In the genomic region with DNA sequence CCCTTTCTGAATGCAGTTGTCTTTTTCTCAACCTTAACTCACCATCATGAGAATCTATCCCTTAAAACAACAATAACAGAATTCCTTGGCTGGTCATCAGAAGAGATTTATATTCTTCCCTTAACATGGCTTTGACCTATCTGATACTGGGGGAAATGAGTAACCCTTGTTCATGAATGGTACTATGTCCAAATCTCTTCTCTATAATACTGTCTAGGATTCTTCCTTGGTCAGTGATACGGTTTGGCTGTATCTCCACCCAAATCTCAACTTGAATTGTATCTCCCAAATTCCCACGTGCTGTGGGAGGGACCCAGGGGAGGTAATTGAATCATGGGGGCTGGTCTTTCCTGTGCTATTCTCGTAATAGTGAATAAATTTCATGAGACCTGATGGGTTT, we compare ENCODE assay signal across 19 cellular contexts.
DNase-seq lines count a peak whose midpoint lies in the region; ATAC-seq and TF ChIP-seq lines count a peak whose summit lies in the region.
"Had no signal": no experiment of that assay in that cellular context is flagged by ENCODE, and none has a peak within 500 bp of the region (broad histone marks: within the 10 kb centered on the region; RNA-seq: fewer than 3 reads in every experiment).

No MANE protein-coding gene starts in this region.

- H3K79me1 ChIP-seq in IMR-90 (ENCODE audit: low read depth in 1 of 2, low read length in 2 of 2), result no peaks in the 10 kb centered on the region

- intact Hi-C loops in IMR-90 (cut with micrococcal nuclease), result no loop called here

- CTCF ChIA-PET in IMR-90 (lab: Yijun Ruan, JAX), result interaction anchor here (0.6 kb wide), 1 partner anchor 127 kb away, joined by 3 read pairs; no protein-coding TSS in a partner anchor

- H3K4me1 ChIP-seq in ACC112 (ENCODE audit: control insufficient read depth, insufficient read depth, low read length, unreplicated experiment) (peaks cover 30% of the 10 kb centered on the region), IMR-90 (ENCODE audit: control insufficient read depth, insufficient read depth, low read length) (no peaks in the 10 kb centered on the region), suprapubic skin (no peaks in the 10 kb centered on the region)
- H3K4me1 ChIP-seq: HAP-1 had no signal

- no TSS peak for BruUV-seq in IMR-90 (replicated peaks; lab: Mats Ljungman, UMichigan)

- H3K4me2 ChIP-seq in IMR-90 (ENCODE audit: low read depth, low read length), result no peak overlapping the region
- H3K4me2 ChIP-seq: BLaER1 had no signal

- TF ChIP-seq EP300 in suprapubic skin (IDR thresholded peaks at IDR 0.05), result no peak

- H3K14ac ChIP-seq in IMR-90 (replicated peaks; ENCODE audit: low read depth, low read length), result no peak overlapping the region

- H3K56ac ChIP-seq in IMR-90 (ENCODE audit: extremely low read depth, insufficient read depth, low read length), result no peak overlapping the region

- WGBS in IMR-90 (ENCODE audit: extremely low coverage in 2 of 2, insufficient read length in 1 of 2), 2 experiments, result no CpG with 5 or more reads among the region's 3 CpGs
- 57% methylated on average over 3 of the region's 3 CpGs for WGBS in suprapubic skin

- no peaks in the 10 kb centered on the region for H3K27me3 ChIP-seq in ACC112 (ENCODE audit: insufficient read depth, low read length)
- peaks cover 23% of the 10 kb centered on the region for H3K27me3 ChIP-seq in IMR-90 (ENCODE audit: control insufficient read depth, insufficient read depth, low read length)
- peaks cover 11% of the 10 kb centered on the region for H3K27me3 ChIP-seq in suprapubic skin
- H3K27me3 ChIP-seq: BLaER1 had no signal

- H2BK120ac ChIP-seq in IMR-90 (ENCODE audit: low read depth, low read length), result no peak overlapping the region

- in situ Hi-C loops in IMR-90 (cut with MboI; ENCODE audit: low sequenced_read_pairs), result no loop called here

- POLR2A ChIA-PET in IMR-90 (lab: Charles Lee; ENCODE audit: unreplicated experiment), result no interaction called here

- H2AK9ac ChIP-seq in IMR-90 (replicated peaks; ENCODE audit: low read depth, low read length, poor library complexity), result no peak overlapping the region

- no peaks in the 10 kb centered on the region for H3K36me3 ChIP-seq in ACC112 (ENCODE audit: insufficient read depth, low read length)
- no peaks in the 10 kb centered on the region for H3K36me3 ChIP-seq in IMR-90 (ENCODE audit: control insufficient read depth, insufficient read depth, low read length)
- H3K36me3 ChIP-seq in suprapubic skin, result no peaks in the 10 kb centered on the region
- H3K36me3 ChIP-seq: BLaER1, HAP-1 had no signal

- dilution Hi-C loops in IMR-90 (cut with HindIII; ENCODE audit: low sequenced_read_pairs, unreplicated experiment), result no loop called here

- no peak overlapping the region for H2BK5ac ChIP-seq in IMR-90 (ENCODE audit: low read depth, low read length, poor library complexity, severe bottlenecking)

- TF ChIP-seq CTCF in IMR-90 (conservative IDR thresholded peaks at IDR 0.05; ENCODE audit: low read depth, low read length) (no peak), fibroblast of mammary gland (conservative IDR thresholded peaks at IDR 0.05; ENCODE audit: control insufficient read depth, insufficient read depth, low read depth, low read length) (no peak), omental fat pad (IDR thresholded peaks at IDR 0.05) (no peak), suprapubic skin (IDR thresholded peaks at IDR 0.05) (no peak)

- H4K91ac ChIP-seq in IMR-90 (ENCODE audit: insufficient read depth, low read depth, low read length), result no peak overlapping the region

- no peak overlapping the region for H2AK5ac ChIP-seq in IMR-90 (ENCODE audit: low read depth, low read length)

- H3K79me2 ChIP-seq in ACC112 (ENCODE audit: control insufficient read depth, insufficient read depth, low read length, unreplicated experiment), result no peaks in the 10 kb centered on the region

- no peaks in the 10 kb centered on the region for H4K20me1 ChIP-seq in IMR-90 (ENCODE audit: insufficient read depth, low read length)
- H4K20me1 ChIP-seq: BLaER1 had no signal

- ATAC-seq in IMR-90 (ENCODE audit: low read depth), result no peak
- ATAC-seq in omental fat pad (ENCODE audit: low FRiP score), result peak; percentile 78
- no peak for ATAC-seq in HG03045 (IDR thresholded peaks at IDR 0.05; ENCODE audit: unreplicated experiment)
- ATAC-seq in GM19328 (IDR thresholded peaks at IDR 0.05; ENCODE audit: unreplicated experiment), result no peak
- ATAC-seq: CD8-positive, alpha-beta T cell; K562; PC-3 had no signal

- peak overlapping the region; percentile 64 for H2AFZ ChIP-seq in ACC112 (ENCODE audit: low read length, unreplicated experiment)
- no peak overlapping the region for H2AFZ ChIP-seq in IMR-90 (replicated peaks; ENCODE audit: low read length, poor library complexity)

- no peak overlapping the region for H3K4me3 ChIP-seq in ACC112 (ENCODE audit: low read depth, low read length)
- no peak overlapping the region for H3K4me3 ChIP-seq in IMR-90 (ENCODE audit: insufficient read depth, low read depth, low read length)
- no peak overlapping the region for H3K4me3 ChIP-seq in fibroblast of mammary gland (ENCODE audit: control insufficient read depth, low read depth, low read length)
- H3K4me3 ChIP-seq in suprapubic skin, result no peak overlapping the region
- H3K4me3 ChIP-seq: BLaER1, HAP-1, K562 had no signal

- no peaks in the 10 kb centered on the region for H3K9me1 ChIP-seq in IMR-90 (ENCODE audit: insufficient read depth, low read length)

- no peak overlapping the region for H4K8ac ChIP-seq in IMR-90 (ENCODE audit: low read depth in 2 of 2, low read length in 2 of 2)

- H2BK20ac ChIP-seq in IMR-90 (ENCODE audit: low read depth, low read length), result no peak overlapping the region

- no peak overlapping the region for H3K23ac ChIP-seq in IMR-90 (ENCODE audit: low read depth, low read length)

- TF ChIP-seq POLR2A in IMR-90 (IDR thresholded peaks at IDR 0.05; ENCODE audit: low read depth, low read length) (no peak), suprapubic skin (IDR thresholded peaks at IDR 0.05) (no peak)

- TF ChIP-seq RAD21 in IMR-90 (IDR thresholded peaks at IDR 0.05; ENCODE audit: low read length), result no peak

- H3K27ac ChIP-seq in ACC112 (ENCODE audit: low read depth, low read length), result peak overlapping the region; percentile 83
- H3K27ac ChIP-seq in IMR-90 (ENCODE audit: insufficient read depth, low read length), result no peak overlapping the region
- H3K27ac ChIP-seq in suprapubic skin, result no peak overlapping the region
- H3K27ac ChIP-seq: BLaER1 had no signal

- no peak overlapping the region for H3K18ac ChIP-seq in IMR-90 (ENCODE audit: low read depth, low read length)

- no peaks in the 10 kb centered on the region for H3K9me3 ChIP-seq in IMR-90 (ENCODE audit: control insufficient read depth, insufficient read depth, low read length)
- H3K9me3 ChIP-seq in suprapubic skin, result no peaks in the 10 kb centered on the region
- H3K9me3 ChIP-seq: HAP-1 had no signal

- H3K9ac ChIP-seq in IMR-90 (ENCODE audit: low read depth, low read length), result no peak overlapping the region
- H3K9ac ChIP-seq: BLaER1 had no signal

- peak; percentile 51 for DNase-seq in IMR-90
- peak; percentile 84 for DNase-seq in fibroblast of mammary gland (ENCODE audit: low read depth)
- DNase-seq in omental fat pad (ENCODE audit: low spot score), result no peak
- DNase-seq in suprapubic skin (ENCODE audit: low spot score in 2 of 2), result no peak
- DNase-seq in NCI-H510A treated with DMSO at 0.1 percent for 48 hours (lab: John Stamatoyannopoulos, UW), result no peak
- DNase-seq: CD8-positive, alpha-beta T cell; DMS53; NCI-H1105 treated with DMSO at 0.1 percent for 48 hours; NCI-H1694 treated with DMSO at 0.1 percent for 48 hours; NCI-H524; PC-3; RPMI8226; SHP77 treated with DMSO at 0.1 percent for 48 hours had no signal

- H4K5ac ChIP-seq in IMR-90 (ENCODE audit: low read depth, low read length), result no peak overlapping the region

- H2BK15ac ChIP-seq in IMR-90 (ENCODE audit: low read depth, low read length), result no peak overlapping the region

- no peak overlapping the region for H3K4ac ChIP-seq in IMR-90 (ENCODE audit: low read depth, low read length)

TF ChIP-seq in IMR-90, 13 proteins besides CTCF, POLR2A, EP300 and RAD21:
- no peak for TF ChIP-seq MXI1 (IDR thresholded peaks at IDR 0.05; ENCODE audit: borderline replicate concordance, low read depth, low read length)
- no peak for TF ChIP-seq BHLHE40 (IDR thresholded peaks at IDR 0.05; ENCODE audit: low read depth, low read length)
- no peak for TF ChIP-seq RCOR1 (IDR thresholded peaks at IDR 0.05; ENCODE audit: insufficient replicate concordance, low read length)
- TF ChIP-seq RFX5 (IDR thresholded peaks at IDR 0.05; ENCODE audit: low read depth, low read length), result no peak
- no peak for TF ChIP-seq SMC3 (IDR thresholded peaks at IDR 0.05; ENCODE audit: low read depth, low read length)
- TF ChIP-seq CEBPB (IDR thresholded peaks at IDR 0.05; ENCODE audit: low read depth, low read length), result no peak
- TF ChIP-seq, protein P1, sequence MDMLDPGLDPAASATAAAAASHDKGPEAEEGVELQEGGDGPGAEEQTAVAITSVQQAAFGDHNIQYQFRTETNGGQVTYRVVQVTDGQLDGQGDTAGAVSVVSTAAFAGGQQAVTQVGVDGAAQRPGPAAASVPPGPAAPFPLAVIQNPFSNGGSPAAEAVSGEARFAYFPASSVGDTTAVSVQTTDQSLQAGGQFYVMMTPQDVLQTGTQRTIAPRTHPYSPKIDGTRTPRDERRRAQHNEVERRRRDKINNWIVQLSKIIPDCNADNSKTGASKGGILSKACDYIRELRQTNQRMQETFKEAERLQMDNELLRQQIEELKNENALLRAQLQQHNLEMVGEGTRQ (IDR thresholded peaks at IDR 0.05; ENCODE audit: low read depth, low read length), result no peak
- no peak for TF ChIP-seq NFE2L2 (IDR thresholded peaks at IDR 0.05; ENCODE audit: low read depth, low read length)
- TF ChIP-seq MAFK (IDR thresholded peaks at IDR 0.05; ENCODE audit: low read depth, low read length), result no peak
- no peak for TF ChIP-seq CHD1 (IDR thresholded peaks at IDR 0.05; ENCODE audit: low read depth, low read length)
- no peak for TF ChIP-seq MAZ (IDR thresholded peaks at IDR 0.05; ENCODE audit: borderline replicate concordance, low read depth, low read length)
- TF ChIP-seq, protein P2, sequence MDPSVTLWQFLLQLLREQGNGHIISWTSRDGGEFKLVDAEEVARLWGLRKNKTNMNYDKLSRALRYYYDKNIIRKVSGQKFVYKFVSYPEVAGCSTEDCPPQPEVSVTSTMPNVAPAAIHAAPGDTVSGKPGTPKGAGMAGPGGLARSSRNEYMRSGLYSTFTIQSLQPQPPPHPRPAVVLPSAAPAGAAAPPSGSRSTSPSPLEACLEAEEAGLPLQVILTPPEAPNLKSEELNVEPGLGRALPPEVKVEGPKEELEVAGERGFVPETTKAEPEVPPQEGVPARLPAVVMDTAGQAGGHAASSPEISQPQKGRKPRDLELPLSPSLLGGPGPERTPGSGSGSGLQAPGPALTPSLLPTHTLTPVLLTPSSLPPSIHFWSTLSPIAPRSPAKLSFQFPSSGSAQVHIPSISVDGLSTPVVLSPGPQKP (IDR thresholded peaks at IDR 0.05; ENCODE audit: borderline replicate concordance, low read depth, low read length), result no peak
- no peak for TF ChIP-seq FOS (IDR thresholded peaks at IDR 0.05; ENCODE audit: low read depth, low read length)

Comparison
In these comparisons a context has a peak if more than half of its experiments do, and no peak if none do; other contexts are left out.
1. DNase-seq: peak in IMR-90 (single experiment) and fibroblast of mammary gland (single experiment); none in omental fat pad (single experiment), suprapubic skin (0 of 2) and NCI-H510A treated with DMSO at 0.1 percent for 48 hours (single experiment).